Comparison of ENCODE assay signal across 17 cellular contexts in genomic region chr2:174924061-174924693, GRCh38.
A peak's percentile ranks its signal among the peaks of the same experiment; 100 is the strongest.
DNase-seq lines count a peak whose midpoint lies in the region; ATAC-seq, FAIRE-seq and TF ChIP-seq lines count a peak whose summit lies in the region.
"Had no signal": no experiment of that assay in that cellular context is flagged by ENCODE, and none has a peak within 500 bp of the region (broad histone marks: within the 10 kb centered on the region; RNA-seq: fewer than 3 reads in every experiment).

No MANE protein-coding gene starts in this region.

- peaks cover 44% of the 10 kb centered on the region for H3K4me1 ChIP-seq in HAP-1
- H3K4me1 ChIP-seq in IMR-90 (ENCODE audit: control insufficient read depth, insufficient read depth, low read length) = peaks cover 2% of the 10 kb centered on the region; the same call in 1 of the 2 replicates
- H3K4me1 ChIP-seq in H1 (replicated peaks in 1 of 4; ENCODE audit: control insufficient read depth in 3 of 4, insufficient read depth in 4 of 4, low read length in 3 of 4) = peaks cover 2 to 20% (median 7%) of the 10 kb centered on the region in 4 experiments; a peak in 5 of 7 replicates
- H3K4me1 ChIP-seq in iPS-20b (ENCODE audit: insufficient read depth, low read length) = peaks cover 33% of the 10 kb centered on the region
- H3K4me1 ChIP-seq in uterus = no peaks in the 10 kb centered on the region
- no peaks in the 10 kb centered on the region for H3K4me1 ChIP-seq in HepG2 (ENCODE audit: insufficient read depth, low read length)
- H3K4me1 ChIP-seq in mucosa of descending colon (ENCODE audit: low read depth) = no peaks in the 10 kb centered on the region
- H3K4me1 ChIP-seq: BLaER1 treated with 17β-estradiol and CSF1 and Interleukin-3, amounts not matched to agents 10 nM and 100 nM had no signal

- H2BK20ac ChIP-seq in IMR-90 (ENCODE audit: low read depth, low read length) (no peak overlapping the region), H1 (ENCODE audit: low read length) (no peak overlapping the region)

- H3K56ac ChIP-seq in IMR-90 (ENCODE audit: extremely low read depth, insufficient read depth, low read length) = no peak overlapping the region
- no peak overlapping the region for H3K56ac ChIP-seq in H1 (replicated peaks; ENCODE audit: insufficient read length, low read depth, low read length)

- in situ Hi-C loops in HAP-1 (cut with MboI; ENCODE audit: low sequenced_read_pairs) (no loop called here), IMR-90 (cut with MboI; ENCODE audit: low sequenced_read_pairs) (no loop called here), HepG2 (cut with HindIII; ENCODE audit: extremely low pct_ligation_motif_present, low pct_unique_long_range_greater_than_20kb) (no loop called here)

- no peak for ATAC-seq in IMR-90 (ENCODE audit: low read depth)
- ATAC-seq in HepG2 = no peak
- ATAC-seq in mucosa of descending colon = no peak
- ATAC-seq: GM12878 had no signal

- H4K8ac ChIP-seq in IMR-90 (ENCODE audit: low read depth in 2 of 2, low read length in 2 of 2) = no peak overlapping the region
- H4K8ac ChIP-seq in H1 (ENCODE audit: extremely low read depth, insufficient read depth, low read length) = no peak overlapping the region

- H2BK15ac ChIP-seq in IMR-90 (ENCODE audit: low read depth, low read length) = no peak overlapping the region
- no peak overlapping the region for H2BK15ac ChIP-seq in H1 (ENCODE audit: low read length)

- peak overlapping the region; percentile 23; the same call in 1 of the 2 replicates for H3K18ac ChIP-seq in IMR-90 (ENCODE audit: low read depth, low read length)
- H3K18ac ChIP-seq in H1 (ENCODE audit: extremely low read depth, low read length) = no peak overlapping the region; the same call in 1 of the 2 replicates

- no peaks in the 10 kb centered on the region for H3K27me3 ChIP-seq in HAP-1 (ENCODE audit: low read depth)
- no peaks in the 10 kb centered on the region for H3K27me3 ChIP-seq in IMR-90 (ENCODE audit: control insufficient read depth, insufficient read depth, low read length)
- H3K27me3 ChIP-seq in H1 (replicated peaks in 1 of 4; ENCODE audit: control insufficient read depth in 3 of 4, extremely low read depth in 1 of 4, insufficient read depth in 3 of 4, low read length in 3 of 4) = no peaks in the 10 kb centered on the region
- H3K27me3 ChIP-seq in iPS-20b (ENCODE audit: insufficient read depth, low read length) = no peaks in the 10 kb centered on the region
- no peaks in the 10 kb centered on the region for H3K27me3 ChIP-seq in uterus
- H3K27me3 ChIP-seq in HepG2 (ENCODE audit: control insufficient read depth in 1 of 2, insufficient read depth in 2 of 2, low read length in 2 of 2) = no peaks in the 10 kb centered on the region
- H3K27me3 ChIP-seq: BLaER1 treated with 17β-estradiol and CSF1 and Interleukin-3, amounts not matched to agents 10 nM and 100 nM had no signal

- no peak overlapping the region for H3K14ac ChIP-seq in IMR-90 (replicated peaks; ENCODE audit: low read depth, low read length)
- no peak overlapping the region for H3K14ac ChIP-seq in H1 (ENCODE audit: insufficient read length)

- H3K4me3 ChIP-seq in HAP-1 (no peak overlapping the region), IMR-90 (ENCODE audit: insufficient read depth, low read depth, low read length) (no peak overlapping the region), H1 (ENCODE audit: extremely low read depth in 1 of 4, insufficient read depth in 2 of 4, low read depth in 3 of 4, low read length in 4 of 4) (peak overlapping the region in 1 of 4 experiments; percentile 35; a peak in 1 of 8 replicates), iPS-20b (ENCODE audit: low read length) (peak overlapping the region; percentile 43), uterus (no peak overlapping the region), HepG2 (replicated peaks in 1 of 3; ENCODE audit: insufficient read depth in 1 of 3, low read depth in 2 of 3, low read length in 3 of 3) (no peak overlapping the region), mucosa of descending colon (no peak overlapping the region)
- H3K4me3 ChIP-seq: BLaER1 treated with 17β-estradiol and CSF1 and Interleukin-3, amounts not matched to agents 10 nM and 100 nM; GM12878 had no signal

- H3K23ac ChIP-seq in IMR-90 (ENCODE audit: low read depth, low read length) (no peak overlapping the region), H1 (ENCODE audit: insufficient read length) (no peak overlapping the region)

- H4K91ac ChIP-seq in IMR-90 (ENCODE audit: insufficient read depth, low read depth, low read length) = no peak overlapping the region
- peak overlapping the region; percentile 66 for H4K91ac ChIP-seq in H1 (replicated peaks; ENCODE audit: insufficient read length, low read length)

- H2BK5ac ChIP-seq in IMR-90 (ENCODE audit: low read depth, low read length, poor library complexity, severe bottlenecking) (no peak overlapping the region), H1 (ENCODE audit: low read depth, low read length) (peak overlapping the region; percentile 41; the same call in 1 of the 2 replicates)

- H2BK12ac ChIP-seq in H1 (ENCODE audit: low read depth, low read length) = no peak overlapping the region

- TF ChIP-seq POLR2A in IMR-90 (IDR thresholded peaks at IDR 0.05; ENCODE audit: low read depth, low read length) (no peak), H1 (IDR thresholded peaks at IDR 0.05; ENCODE audit: control extremely low read depth in 1 of 2, low read depth in 2 of 2, low read length in 2 of 2) (no peak), uterus (IDR thresholded peaks at IDR 0.05) (no peak), HepG2 (IDR thresholded peaks at IDR 0.05; ENCODE audit: insufficient read depth in 1 of 2, low read depth in 2 of 2, low read length in 2 of 2) (no peak)

- H4K20me1 ChIP-seq in IMR-90 (ENCODE audit: insufficient read depth, low read length) (no peaks in the 10 kb centered on the region), H1 (replicated peaks in 1 of 2; ENCODE audit: control insufficient read depth in 1 of 2, insufficient read depth in 2 of 2, low read length in 2 of 2) (no peaks in the 10 kb centered on the region), HepG2 (ENCODE audit: insufficient read depth, low read length) (no peaks in the 10 kb centered on the region)
- H4K20me1 ChIP-seq: BLaER1 treated with 17β-estradiol and CSF1 and Interleukin-3, amounts not matched to agents 10 nM and 100 nM had no signal

- FAIRE-seq in H1 (lab: Jason Lieb, UNC) = no peak
- no peak for FAIRE-seq in HepG2 (lab: Jason Lieb, UNC)
- FAIRE-seq: GM12878, GM18507, HTR-8/SVneo had no signal

- CTCF ChIA-PET in IMR-90 (lab: Yijun Ruan, JAX) = no interaction called here
- CTCF ChIA-PET in H1 (lab: Charles Lee; ENCODE audit: partially characterized antibody) = no interaction called here
- CTCF ChIA-PET in HepG2 (lab: Yijun Ruan, JAX; ENCODE audit: low intra/inter-chr PET ratio, low total read pairs) = no interaction called here

- intact Hi-C loops in IMR-90 (cut with micrococcal nuclease) (no loop called here), uterus (cut with DNase I; ENCODE audit: low total_unique reads) (no loop called here), HepG2 (cut with micrococcal nuclease; ENCODE audit: unreplicated experiment) (no loop called here), mucosa of descending colon (cut with DNase I, micrococcal nuclease) (no loop called here)

- H3K4ac ChIP-seq in IMR-90 (ENCODE audit: low read depth, low read length) (no peak overlapping the region), H1 (replicated peaks; ENCODE audit: insufficient read length, low read depth, low read length) (no peak overlapping the region)

- TF ChIP-seq CTCF in IMR-90 (conservative IDR thresholded peaks at IDR 0.05; ENCODE audit: low read depth, low read length) (no peak), H1 (IDR thresholded peaks at IDR 0.05; ENCODE audit: control extremely low read depth in 1 of 3, insufficient read depth in 1 of 3, low read depth in 1 of 3, low read length in 3 of 3) (no peak), uterus (IDR thresholded peaks at IDR 0.05) (no peak), HepG2 (CRISPR knock-in tag; IDR thresholded peaks at IDR 0.05) (no peak), mucosa of descending colon (IDR thresholded peaks at IDR 0.05) (no peak)

- H3K9me3 ChIP-seq in HAP-1 (no peaks in the 10 kb centered on the region; the same call in 1 of the 2 replicates), IMR-90 (ENCODE audit: control insufficient read depth, insufficient read depth, low read length) (no peaks in the 10 kb centered on the region), H1 (ENCODE audit: insufficient read depth in 2 of 2, low read depth in 1 of 2, low read length in 1 of 2) (no peaks in the 10 kb centered on the region; a peak in 1 of 4 replicates), iPS-20b (ENCODE audit: insufficient read depth, low read depth, low read length) (no peaks in the 10 kb centered on the region; the same call in 1 of the 2 replicates), uterus (no peaks in the 10 kb centered on the region), HepG2 (ENCODE audit: low read length) (no peaks in the 10 kb centered on the region), mucosa of descending colon (no peaks in the 10 kb centered on the region)

- H3K27ac ChIP-seq in IMR-90 (ENCODE audit: insufficient read depth, low read length) (no peak overlapping the region), H1 (ENCODE audit: low read depth, low read length) (peak overlapping the region; percentile 40; the same call in 1 of the 2 replicates), iPS-20b (ENCODE audit: low read length) (peak overlapping the region; percentile 94), uterus (no peak overlapping the region), HepG2 (ENCODE audit: extremely low read length, insufficient read depth, low read length) (no peak overlapping the region)
- H3K27ac ChIP-seq: BLaER1 treated with 17β-estradiol and CSF1 and Interleukin-3, amounts not matched to agents 10 nM and 100 nM had no signal

- no peaks in the 10 kb centered on the region for H3K36me3 ChIP-seq in HAP-1 (replicated peaks)
- H3K36me3 ChIP-seq in IMR-90 (ENCODE audit: control insufficient read depth, insufficient read depth, low read length) = no peaks in the 10 kb centered on the region
- H3K36me3 ChIP-seq in H1 (ENCODE audit: control insufficient read depth in 2 of 4, insufficient read depth in 4 of 4, low read length in 3 of 4) = peaks cover 0 to 12% (median 4%) of the 10 kb centered on the region in 4 experiments; a peak in 2 of 8 replicates
- peaks cover 9% of the 10 kb centered on the region; the same call in 1 of the 2 replicates for H3K36me3 ChIP-seq in iPS-20b (ENCODE audit: insufficient read depth, low read depth, low read length)
- no peaks in the 10 kb centered on the region for H3K36me3 ChIP-seq in uterus
- no peaks in the 10 kb centered on the region for H3K36me3 ChIP-seq in HepG2 (replicated peaks in 1 of 2; ENCODE audit: control insufficient read depth in 1 of 2, insufficient read depth in 2 of 2, low read length in 2 of 2)
- H3K36me3 ChIP-seq in mucosa of descending colon (ENCODE audit: low read depth) = no peaks in the 10 kb centered on the region
- H3K36me3 ChIP-seq: BLaER1 treated with 17β-estradiol and CSF1 and Interleukin-3, amounts not matched to agents 10 nM and 100 nM had no signal

- BruUV-seq in IMR-90 (replicated peaks; lab: Mats Ljungman, UMichigan) (no TSS peak), HepG2 (replicated peaks; lab: Mats Ljungman, UMichigan) (no TSS peak)

- H3K79me1 ChIP-seq in IMR-90 (ENCODE audit: low read depth in 1 of 2, low read length in 2 of 2) (no peaks in the 10 kb centered on the region), H1 (ENCODE audit: low read depth, low read length) (no peaks in the 10 kb centered on the region)

- H4K5ac ChIP-seq in IMR-90 (ENCODE audit: low read depth, low read length) (no peak overlapping the region), H1 (ENCODE audit: insufficient read length, low read depth, low read length) (peak overlapping the region; percentile 99)

- H2AK5ac ChIP-seq in IMR-90 (ENCODE audit: low read depth, low read length) = no peak overlapping the region
- H2AK5ac ChIP-seq in H1 (ENCODE audit: low read depth, low read length) = no peak overlapping the region

- no peaks in the 10 kb centered on the region for H3K9me1 ChIP-seq in IMR-90 (ENCODE audit: insufficient read depth, low read length)

- H3K4me2 ChIP-seq in IMR-90 (ENCODE audit: low read depth, low read length) (no peak overlapping the region), H1 (ENCODE audit: insufficient read depth in 1 of 2, low read depth in 2 of 2, low read length in 2 of 2) (peak overlapping the region in 1 of 2 experiments; percentile 49; a peak in 1 of 4 replicates), HepG2 (ENCODE audit: low read depth, low read length) (no peak overlapping the region)
- H3K4me2 ChIP-seq: BLaER1 treated with 17β-estradiol and CSF1 and Interleukin-3, amounts not matched to agents 10 nM and 100 nM had no signal

- TF ChIP-seq RAD21 in IMR-90 (IDR thresholded peaks at IDR 0.05; ENCODE audit: low read length) = no peak
- no peak for TF ChIP-seq RAD21 in H1 (IDR thresholded peaks at IDR 0.05 in 1 of 2, conservative IDR thresholded peaks at IDR 0.05 in 1 of 2; ENCODE audit: low read depth in 2 of 2, low read length in 2 of 2)
- TF ChIP-seq RAD21 in HepG2 (CRISPR knock-in tag; IDR thresholded peaks at IDR 0.05) = no peak

- POLR2A ChIA-PET in IMR-90 (lab: Charles Lee; ENCODE audit: unreplicated experiment) = no interaction called here
- POLR2A ChIA-PET in H1 (lab: Charles Lee; ENCODE audit: partially characterized antibody) = no interaction called here
- POLR2A ChIA-PET in HepG2 (lab: Yijun Ruan, JAX) = no interaction called here

- DNase-seq in HAP-1 (ENCODE audit: low spot score in 2 of 2) (peak; percentile 49 to 98), IMR-90 (no peak), H1 (ENCODE audit: low read depth in 1 of 2, low spot score in 2 of 2) (no peak), uterus (no peak), HepG2 (ENCODE audit: low spot score) (no peak), DMS114 treated with DMSO at 0.1 percent for 48 hours (lab: John Stamatoyannopoulos, UW; ENCODE audit: unreplicated experiment) (no peak), mucosa of descending colon (no peak)
- DNase-seq: ACHN; CD4-positive, CD25-positive, alpha-beta regulatory T cell; DMS79; H7; HFFc6 had no signal

- TF ChIP-seq EP300 in H1 (IDR thresholded peaks at IDR 0.05; ENCODE audit: borderline replicate concordance in 1 of 2, low read depth in 2 of 2, low read length in 2 of 2) (no peak), HepG2 (IDR thresholded peaks at IDR 0.05; ENCODE audit: low read depth in 2 of 2, low read length in 2 of 2) (no peak), HepG2 (CRISPR knock-in tag; IDR thresholded peaks at IDR 0.05; ENCODE audit: borderline replicate concordance) (no peak)

- no peaks in the 10 kb centered on the region for H3K23me2 ChIP-seq in H1 (ENCODE audit: low read depth, low read length)

- dilution Hi-C loops in IMR-90 (cut with HindIII; ENCODE audit: low sequenced_read_pairs, unreplicated experiment) = no loop called here

- no peak overlapping the region for H2AK9ac ChIP-seq in IMR-90 (replicated peaks; ENCODE audit: low read depth, low read length, poor library complexity)

- peaks cover 0 to 9% of the 10 kb centered on the region in 2 experiments; a peak in 1 of 4 replicates for H3K79me2 ChIP-seq in H1 (ENCODE audit: control insufficient read depth in 1 of 2, insufficient read depth in 2 of 2, low read length in 2 of 2)
- H3K79me2 ChIP-seq in HepG2 (ENCODE audit: insufficient read depth, low read length) = no peaks in the 10 kb centered on the region

- H2BK120ac ChIP-seq in IMR-90 (ENCODE audit: low read depth, low read length) (no peak overlapping the region), H1 (replicated peaks; ENCODE audit: low read depth, low read length) (no peak overlapping the region)

- H2AFZ ChIP-seq in IMR-90 (replicated peaks; ENCODE audit: low read length, poor library complexity) (no peak overlapping the region), H1 (ENCODE audit: low read length) (no peak overlapping the region), HepG2 (ENCODE audit: low read length) (no peak overlapping the region)

- H3K9ac ChIP-seq in IMR-90 (ENCODE audit: low read depth, low read length) (no peak overlapping the region), H1 (replicated peaks in 1 of 4; ENCODE audit: extremely low read depth in 1 of 4, low read depth in 3 of 4, low read length in 3 of 4) (no peak overlapping the region), iPS-20b (ENCODE audit: low read depth, low read length) (peak overlapping the region; percentile 61), HepG2 (ENCODE audit: insufficient read depth, low read depth, low read length) (no peak overlapping the region)
- H3K9ac ChIP-seq: BLaER1 treated with 17β-estradiol and CSF1 and Interleukin-3, amounts not matched to agents 10 nM and 100 nM had no signal

Comparison
In these comparisons a context has a peak if more than half of its experiments do, and no peak if none do; other contexts are left out.
1. DNase-seq: peak in HAP-1 (2 of 2); none in IMR-90 (single experiment), H1 (0 of 2), uterus (0 of 2), HepG2 (single experiment), DMS114 treated with DMSO at 0.1 percent for 48 hours (single experiment) and mucosa of descending colon (0 of 3).
2. H3K27ac ChIP-seq: peak in H1 (single experiment) and iPS-20b (single experiment); none in IMR-90 (single experiment), uterus (0 of 2) and HepG2 (single experiment).